1 cellular context compared by ENCODE assay signal in the genomic region with DNA sequence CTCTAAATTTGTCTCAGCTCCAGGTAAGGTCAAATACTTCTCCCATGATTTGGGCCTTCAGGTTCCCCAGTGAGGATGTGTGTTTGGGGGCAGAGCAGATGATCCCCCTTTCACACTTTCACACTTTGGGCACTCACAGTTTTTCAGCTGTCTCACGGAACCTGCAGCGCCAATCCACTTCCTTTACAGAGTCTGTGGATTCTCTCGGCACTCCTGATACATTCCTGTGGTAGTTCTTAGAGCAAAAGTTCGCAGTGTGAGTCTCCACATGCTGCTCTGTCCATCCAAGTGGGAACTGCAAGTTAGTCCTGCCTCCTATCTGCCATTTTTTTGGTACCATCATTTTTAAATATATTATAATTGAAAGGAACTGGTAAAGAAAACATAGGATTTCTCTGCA.
TF ChIP-seq lines count a peak whose summit lies in the region.

No MANE protein-coding gene starts in this region.

TF ChIP-seq in GM12878, 131 proteins besides CTCF, POLR2A, EP300 and RAD21:
- TF ChIP-seq NR2F1 (conservative IDR thresholded peaks at IDR 0.05) = 0 out of 2 replicates have a peak, but pooled peaks have one; percentile 3
- no peak for TF ChIP-seq NFYA (IDR thresholded peaks at IDR 0.05; ENCODE audit: borderline replicate concordance, low read depth, low read length)
